Comparison of ENCODE assay signal across 1 cellular context in genomic region chr1:186829679-186830587, GRCh38.
TF ChIP-seq lines count a peak whose summit lies in the region.

No MANE protein-coding gene starts in this region.

TF ChIP-seq in GM12878, 131 proteins besides CTCF, POLR2A, EP300 and RAD21 (continued from another document):
- TF ChIP-seq ZNF592 (IDR thresholded peaks at IDR 0.05) (no peak), MEF2A (IDR thresholded peaks at IDR 0.05; ENCODE audit: insufficient read depth, low read depth, low read length) (no peak), STAT1 (conservative IDR thresholded peaks at IDR 0.05) (no peak)
